Comparison of ENCODE assay signal across 7 cellular contexts in genomic region chr5:78677777-78678668, GRCh38. TPM values are rescaled to one million over a fixed set of nuclear protein-coding genes. Genes with fewer than 3 reads are reported as not detected.
A peak's percentile ranks its signal among the peaks of the same experiment; 100 is the strongest.
DNase-seq lines count a peak whose midpoint lies in the region; ATAC-seq and TF ChIP-seq lines count a peak whose summit lies in the region.

No MANE protein-coding gene starts in this region.

- peak; percentile 62 to 67 for DNase-seq in SJCRH30
- DNase-seq in heart right ventricle, result peak; percentile 40 to 76
- peak; percentile 85 to 87 for DNase-seq in tibial artery
- DNase-seq in activated T-helper 1 cell treated with anti-CD3 and anti-CD28 coated beads, Interleukin-12 subunit alpha, Interleukin-12 subunit beta, Interleukin-2, Interleukin-4 antibody, amounts not matched to agents 30 ng/mL and 10 ng/mL and 1 ng/mL, durations not matched to agents 14 hours and 24 hours and 36 hours (ENCODE audit: low spot score), result no peak
- DNase-seq in CD14-positive monocyte (ENCODE audit: low spot score), result no peak
- DNase-seq in NCI-H2196 treated with DMSO at 0.1 percent for 48 hours (lab: John Stamatoyannopoulos, UW; ENCODE audit: unreplicated experiment), result no peak

- no peaks in the 10 kb centered on the region for H3K4me1 Mint-ChIP-seq in activated T-helper 1 cell treated with anti-CD3 and anti-CD28 coated beads, Interleukin-12 subunit alpha, Interleukin-12 subunit beta, Interleukin-2, Interleukin-4 antibody, amounts not matched to agents 30 ng/mL and 10 ng/mL and 1 ng/mL, durations not matched to agents 14 hours and 24 hours and 36 hours (ENCODE audit: low read depth)
- no peaks in the 10 kb centered on the region for H3K4me1 Mint-ChIP-seq in CD14-positive monocyte

- H3K4me3 ChIP-seq in SJCRH30 (no peak overlapping the region), heart right ventricle (no peak overlapping the region), tibial artery (no peak overlapping the region)

- H3K27me3 ChIP-seq in SJCRH30 (no peaks in the 10 kb centered on the region), heart right ventricle (peaks cover 0 to 4% (median 0%) of the 10 kb centered on the region in 7 donors), tibial artery (no peaks in the 10 kb centered on the region)

- no peaks in the 10 kb centered on the region for H3K36me3 Mint-ChIP-seq in activated T-helper 1 cell treated with anti-CD3 and anti-CD28 coated beads, Interleukin-12 subunit alpha, Interleukin-12 subunit beta, Interleukin-2, Interleukin-4 antibody, amounts not matched to agents 30 ng/mL and 10 ng/mL and 1 ng/mL, durations not matched to agents 14 hours and 24 hours and 36 hours (ENCODE audit: low read depth)
- no peaks in the 10 kb centered on the region for H3K36me3 Mint-ChIP-seq in CD14-positive monocyte

- TF ChIP-seq CTCF in heart right ventricle (IDR thresholded peaks at IDR 0.05) (peak in 2 of 9 donors; percentile 13 to 26), tibial artery (IDR thresholded peaks at IDR 0.05) (peak in 1 of 2 experiments; percentile 7), CD14-positive monocyte (IDR thresholded peaks at IDR 0.05) (no peak)

- WGBS in heart right ventricle, 2 donors, result 45 to 56% methylated on average over 6 of the region's 6 CpGs

- peaks cover 2% of the 10 kb centered on the region for H3K27me3 Mint-ChIP-seq in activated T-helper 1 cell treated with anti-CD3 and anti-CD28 coated beads, Interleukin-12 subunit alpha, Interleukin-12 subunit beta, Interleukin-2, Interleukin-4 antibody, amounts not matched to agents 30 ng/mL and 10 ng/mL and 1 ng/mL, durations not matched to agents 14 hours and 24 hours and 36 hours (ENCODE audit: insufficient read depth)
- peaks cover 2 to 3% (median 3%) of the 10 kb centered on the region in 3 donors for H3K27me3 Mint-ChIP-seq in CD14-positive monocyte (ENCODE audit: low read depth in 3 of 3)

- no peak overlapping the region for H3K27ac Mint-ChIP-seq in activated T-helper 1 cell treated with anti-CD3 and anti-CD28 coated beads, Interleukin-12 subunit alpha, Interleukin-12 subunit beta, Interleukin-2, Interleukin-4 antibody, amounts not matched to agents 30 ng/mL and 10 ng/mL and 1 ng/mL, durations not matched to agents 14 hours and 24 hours and 36 hours
- H3K27ac Mint-ChIP-seq in CD14-positive monocyte, result no peak overlapping the region

- intact Hi-C loops in heart right ventricle (cut with DNase I), result no loop called here
- intact Hi-C loops in tibial artery (cut with DNase I; ENCODE audit: low total_unique reads), result no loop called here
- intact Hi-C loops in activated T-helper 1 cell treated with anti-CD3 and anti-CD28 coated beads, Interleukin-12 subunit alpha, Interleukin-12 subunit beta, Interleukin-2, Interleukin-4 antibody, amounts not matched to agents 30 ng/mL and 10 ng/mL and 1 ng/mL, durations not matched to agents 14 hours and 24 hours and 36 hours (cut with micrococcal nuclease), result no loop called here
- intact Hi-C loops in CD14-positive monocyte (cut with micrococcal nuclease), result no loop called here

- H3K9me3 Mint-ChIP-seq in activated T-helper 1 cell treated with anti-CD3 and anti-CD28 coated beads, Interleukin-12 subunit alpha, Interleukin-12 subunit beta, Interleukin-2, Interleukin-4 antibody, amounts not matched to agents 30 ng/mL and 10 ng/mL and 1 ng/mL, durations not matched to agents 14 hours and 24 hours and 36 hours, result no peaks in the 10 kb centered on the region
- peaks cover 0 to 11% (median 1%) of the 10 kb centered on the region in 7 donors for H3K9me3 Mint-ChIP-seq in CD14-positive monocyte

- H3K27ac ChIP-seq in SJCRH30 (peak overlapping the region; percentile 30), heart right ventricle (peak overlapping the region; percentile 7 to 72 (median 63)), tibial artery (peak overlapping the region; percentile 61 to 68)

- H3K4me3 Mint-ChIP-seq in activated T-helper 1 cell treated with anti-CD3 and anti-CD28 coated beads, Interleukin-12 subunit alpha, Interleukin-12 subunit beta, Interleukin-2, Interleukin-4 antibody, amounts not matched to agents 30 ng/mL and 10 ng/mL and 1 ng/mL, durations not matched to agents 14 hours and 24 hours and 36 hours, result no peak overlapping the region
- H3K4me3 Mint-ChIP-seq in CD14-positive monocyte, result no peak overlapping the region

- H3K4me1 ChIP-seq in SJCRH30 (peaks cover 9% of the 10 kb centered on the region), heart right ventricle (peaks cover 0 to 22% (median 8%) of the 10 kb centered on the region in 9 donors), tibial artery (peaks cover 0 to 19% (median 12%) of the 10 kb centered on the region in 4 donors)

- H3K36me3 ChIP-seq in SJCRH30, result no peaks in the 10 kb centered on the region
- H3K36me3 ChIP-seq in heart right ventricle, result no peaks in the 10 kb centered on the region
- H3K36me3 ChIP-seq in tibial artery, result no peaks in the 10 kb centered on the region

- ATAC-seq in GM21717 (IDR thresholded peaks at IDR 0.05; ENCODE audit: unreplicated experiment), result peak; percentile 62
- peak; percentile 80 to 92 (median 88) for ATAC-seq in heart right ventricle

- no peaks in the 10 kb centered on the region; the same call in 1 of the 2 replicates for H3K9me3 ChIP-seq in SJCRH30 (replicated peaks)
- no peaks in the 10 kb centered on the region for H3K9me3 ChIP-seq in heart right ventricle
- H3K9me3 ChIP-seq in tibial artery, result no peaks in the 10 kb centered on the region

RNA-seq across cellular contexts. Expression of gene LHFPL2, which starts 29.5 kb away (rescaled TPM):
- 20.5 and 21.7 TPM in 2 replicates for total RNA-seq in SJCRH30 (2014; rRNA removed; shearing (Covaris generic))
- total RNA-seq in heart right ventricle, result 10 to 100 TPM in 1 of 10 donors, 1 to 10 TPM in 9; 3.8 to 14.9 (median 5.1) TPM
- polyA plus RNA-seq in heart right ventricle (1 to 10 TPM; 2.4 to 5.7 TPM), CD14-positive monocyte (10 to 100 TPM in 1 of 2 donors, 1 to 10 TPM in 1; 7.3 to 11.6 TPM)
- total RNA-seq in activated T-helper 1 cell treated with anti-CD3 and anti-CD28 coated beads, Interleukin-12 subunit alpha, Interleukin-12 subunit beta, Interleukin-2, Interleukin-4 antibody, amounts not matched to agents 30 ng/mL and 10 ng/mL and 1 ng/mL, durations not matched to agents 14 hours and 24 hours and 36 hours, result 0.08 and 0.47 TPM in 2 replicates

Comparison
In these comparisons a context has a peak if more than half of its experiments do, and no peak if none do; other contexts are left out.
1. DNase-seq: peak in SJCRH30 (2 of 2), heart right ventricle (2 of 2) and tibial artery (2 of 2); none in activated T-helper 1 cell treated with anti-CD3 and anti-CD28 coated beads, Interleukin-12 subunit alpha, Interleukin-12 subunit beta, Interleukin-2, Interleukin-4 antibody, amounts not matched to agents 30 ng/mL and 10 ng/mL and 1 ng/mL, durations not matched to agents 14 hours and 24 hours and 36 hours (single experiment), CD14-positive monocyte (single experiment) and NCI-H2196 treated with DMSO at 0.1 percent for 48 hours (single experiment).
2. Peak in every context shown above with its lines, with median percentiles within 50 percentile points of each other: H3K27ac ChIP-seq.